In genomic region chr20:31572042-31572700, GRCh38 we compare ENCODE assay signal across 8 cellular contexts. TPM values are rescaled to one million over a fixed set of nuclear protein-coding genes. Genes with fewer than 3 reads are reported as not detected.
DNase-seq lines count a peak whose midpoint lies in the region; TF ChIP-seq lines count a peak whose summit lies in the region.

No MANE protein-coding gene starts in this region.

- H3K36me3 ChIP-seq in mammary epithelial cell (ENCODE audit: insufficient read depth, low read length) (no peaks in the 10 kb centered on the region), muscle layer of colon (ENCODE audit: insufficient read depth, low read length) (peaks cover 12% of the 10 kb centered on the region)

- intact Hi-C loops in mammary epithelial cell (cut with micrococcal nuclease): loop anchor here (1.0 kb wide), 1 partner anchor 38 kb away; no protein-coding TSS in a partner anchor

- BruUV-seq in mammary epithelial cell (replicated peaks; lab: Mats Ljungman, UMichigan): no TSS peak

- peak overlapping the region; percentile 55 for H3K4me2 ChIP-seq in mammary epithelial cell (ENCODE audit: insufficient read depth, low read depth, low read length)

- H3K27me3 ChIP-seq in mammary epithelial cell (ENCODE audit: insufficient read depth, low read length): no peaks in the 10 kb centered on the region
- no peaks in the 10 kb centered on the region for H3K27me3 ChIP-seq in muscle layer of colon (ENCODE audit: control insufficient read depth in 1 of 2, insufficient read depth in 2 of 2, low read length in 2 of 2)

- no peak overlapping the region for H3K4me3 ChIP-seq in mammary epithelial cell (replicated peaks in 1 of 3; ENCODE audit: insufficient read depth in 1 of 3, low read depth in 2 of 3, low read length in 3 of 3)
- peak overlapping the region; percentile 44 to 71 for H3K4me3 ChIP-seq in muscle layer of colon (ENCODE audit: low read depth in 1 of 2, low read length in 2 of 2)

- no peak for TF ChIP-seq CTCF in mammary epithelial cell (conservative IDR thresholded peaks at IDR 0.05 in 1 of 2, IDR thresholded peaks at IDR 0.05 in 1 of 2; ENCODE audit: extremely low read depth in 1 of 2, insufficient read depth in 1 of 2, low read depth in 1 of 2, low read length in 2 of 2)

- H3K4me1 ChIP-seq in mammary epithelial cell (ENCODE audit: insufficient read depth, low read length): peaks cover 53% of the 10 kb centered on the region
- peaks cover 16% of the 10 kb centered on the region for H3K4me1 ChIP-seq in muscle layer of colon (ENCODE audit: insufficient read depth, low read length)

- dilution Hi-C loops in mammary epithelial cell (cut with HindIII; ENCODE audit: low sequenced_read_pairs): loop anchor here (25.0 kb wide), 1 partner anchor 140 kb away; the partner anchor contains the start of gene BCL2L1

- CTCF ChIA-PET in mammary epithelial cell (lab: Charles Lee; ENCODE audit: low non-redundant PET): no interaction called here

- in situ Hi-C loops in mammary epithelial cell (cut with MboI; ENCODE audit: low sequenced_read_pairs in 2 of 2): loop anchor here in 1 of 2 donors (25.0 kb wide), 1 partner anchor 140 kb away; the partner anchor contains the start of gene BCL2L1

- 33% methylated on average over 9 of the region's 17 CpGs for WGBS in mammary epithelial cell (ENCODE audit: low coverage, missing lambda C conversion rate)

- H4K20me1 ChIP-seq in mammary epithelial cell (ENCODE audit: insufficient read depth, low read length): no peaks in the 10 kb centered on the region

- H3K27ac ChIP-seq in mammary epithelial cell (ENCODE audit: insufficient read depth, low read depth, low read length) (peak overlapping the region; percentile 84), muscle layer of colon (ENCODE audit: low read depth, low read length) (peak overlapping the region; percentile 97)

- H3K9ac ChIP-seq in mammary epithelial cell (ENCODE audit: insufficient read depth, low read length) (peak overlapping the region; percentile 66), muscle layer of colon (ENCODE audit: low read length) (peak overlapping the region; percentile 72)

- no peaks in the 10 kb centered on the region for H3K79me2 ChIP-seq in mammary epithelial cell (ENCODE audit: insufficient read depth, low read length)

- H3K9me3 ChIP-seq in mammary epithelial cell (replicated peaks; ENCODE audit: insufficient read depth, low read length): no peaks in the 10 kb centered on the region
- H3K9me3 ChIP-seq in muscle layer of colon (ENCODE audit: low read length): no peaks in the 10 kb centered on the region

- DNase-seq in activated CD4-positive, alpha-beta T cell treated with anti-CD3 and anti-CD28 coated beads for 48 hours: peak; percentile 36
- no peak for DNase-seq in activated CD4-positive, alpha-beta T cell treated with anti-CD3 and anti-CD28 coated beads for 1 hour
- peak; percentile 88 for DNase-seq in NCI-H146 (lab: John Stamatoyannopoulos, UW)
- DNase-seq in mammary epithelial cell: no peak
- no peak for DNase-seq in HPDE6-E6E7 (ENCODE audit: extremely low spot score)
- DNase-seq in T1000 (lab: John Stamatoyannopoulos, UW): no peak
- no peak for DNase-seq in T-helper 9 cell

- peak overlapping the region; percentile 72 for H2AFZ ChIP-seq in mammary epithelial cell (ENCODE audit: low read depth, low read length)

RNA-seq across cellular contexts. Expression of gene ID1, which starts 32.9 kb away (rescaled TPM):
- total RNA-seq in mammary epithelial cell: 10 to 100 TPM; 66.2 to 86.1 TPM
- 206 TPM for polyA plus RNA-seq in mammary epithelial cell
- polyA minus RNA-seq in mammary epithelial cell: 20.0 TPM

RNA-seq across cellular contexts. Expression of gene HM13, which starts 57.9 kb away (rescaled TPM):
- 100 to 1,000 TPM in 1 of 2 donors, 10 to 100 TPM in 1; 65.2 to 184 TPM for total RNA-seq in mammary epithelial cell
- polyA plus RNA-seq in mammary epithelial cell: 160 TPM
- 137 TPM for polyA minus RNA-seq in mammary epithelial cell

Comparison
In these comparisons a context has a peak if more than half of its experiments do, and no peak if none do; other contexts are left out.
1. DNase-seq: peak in activated CD4-positive, alpha-beta T cell treated with anti-CD3 and anti-CD28 coated beads for 48 hours (single experiment) and NCI-H146 (single experiment); none in activated CD4-positive, alpha-beta T cell treated with anti-CD3 and anti-CD28 coated beads for 1 hour (single experiment), mammary epithelial cell (single experiment), HPDE6-E6E7 (single experiment), T1000 (single experiment) and T-helper 9 cell (single experiment).
2. H3K4me3 ChIP-seq: peak in muscle layer of colon (2 of 2); none in mammary epithelial cell (0 of 3).